11 cellular contexts compared by ENCODE assay signal in the genomic region with DNA sequence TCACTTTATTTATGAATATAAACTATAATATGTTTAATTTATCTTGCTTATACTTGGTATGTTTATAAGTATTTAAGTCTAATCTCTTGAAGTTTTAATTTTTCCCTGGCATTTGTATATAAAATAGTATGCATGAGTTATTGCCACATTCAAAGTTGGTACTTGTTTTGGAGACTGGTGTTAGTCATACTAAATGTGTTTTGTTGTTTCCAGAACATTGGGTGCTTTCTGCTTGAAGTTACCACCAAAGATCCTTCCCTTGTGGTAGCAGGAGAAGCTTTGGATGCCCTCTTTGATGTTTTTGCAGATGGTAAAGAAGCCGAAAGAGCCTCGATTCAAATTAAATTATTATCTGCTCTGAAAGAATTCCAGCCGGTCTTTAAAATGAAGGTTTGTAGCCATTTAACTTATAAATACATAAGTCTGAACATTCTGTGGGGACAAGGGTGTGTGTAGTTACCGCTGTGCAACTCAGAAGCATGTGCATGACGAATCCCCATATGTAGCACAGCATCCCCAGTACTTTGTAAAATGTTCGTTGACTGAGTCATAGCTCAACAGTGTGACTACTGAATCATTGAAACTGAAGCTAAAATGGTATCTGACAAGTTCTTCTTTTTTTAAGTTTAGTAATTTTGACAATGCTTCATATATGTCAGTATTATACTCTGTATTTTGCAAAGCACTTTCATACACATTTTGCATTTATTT. TPM values are rescaled to one million over a fixed set of nuclear protein-coding genes. Genes with fewer than 3 reads are reported as not detected.
DNase-seq lines count a peak whose midpoint lies in the region; ATAC-seq, FAIRE-seq and TF ChIP-seq lines count a peak whose summit lies in the region.
"Had no signal": no experiment of that assay in that cellular context is flagged by ENCODE, and none has a peak within 500 bp of the region (broad histone marks: within the 10 kb centered on the region; RNA-seq: fewer than 3 reads in every experiment).

No MANE protein-coding gene starts in this region.

- H2AFZ ChIP-seq in neuronal stem cell (ENCODE audit: low read length): no peak overlapping the region

- no peak overlapping the region for H3K9ac ChIP-seq in neuronal stem cell (ENCODE audit: low read depth, low read length, poor library complexity)

- H3K27ac ChIP-seq in neuronal stem cell (replicated peaks; ENCODE audit: low read length): no peak overlapping the region
- H3K27ac ChIP-seq: left lung, testis had no signal

- H2BK12ac ChIP-seq in neuronal stem cell (ENCODE audit: low read length): no peak overlapping the region

- H3K4me2 ChIP-seq in neuronal stem cell (ENCODE audit: insufficient read depth, low read length, poor library complexity, severe bottlenecking): no peak overlapping the region

- H4K8ac ChIP-seq in neuronal stem cell (ENCODE audit: low read depth, low read length): no peak overlapping the region

- in situ Hi-C loops in ACHN (cut with HindIII; ENCODE audit: low pct_ligation_motif_present, low pct_unique_long_range_greater_than_20kb, low sequenced_read_pairs): no loop called here

- H4K91ac ChIP-seq in neuronal stem cell (ENCODE audit: low read depth, low read length, poor library complexity): no peak overlapping the region

- H2AK5ac ChIP-seq in neuronal stem cell (ENCODE audit: low read depth, low read length): no peak overlapping the region

- H2BK5ac ChIP-seq in neuronal stem cell (ENCODE audit: low read length): no peak overlapping the region

- H3K4me3 ChIP-seq in bronchial epithelial cell (ENCODE audit: low read depth, low read length) (no peak overlapping the region), neuronal stem cell (ENCODE audit: low read length in 2 of 2) (no peak overlapping the region)
- H3K4me3 ChIP-seq: left lung, skin epidermis, testis had no signal

- no peaks in the 10 kb centered on the region for H3K4me1 ChIP-seq in neuronal stem cell (ENCODE audit: control insufficient read depth in 2 of 2, insufficient read depth in 1 of 2, low read depth in 1 of 2, low read length in 2 of 2)
- H3K4me1 ChIP-seq: left lung, testis had no signal

- H3K14ac ChIP-seq in neuronal stem cell (ENCODE audit: low read length): no peak overlapping the region

- ATAC-seq in GM18499 (IDR thresholded peaks at IDR 0.05; ENCODE audit: insufficient read depth, unreplicated experiment) (peak; percentile 64), HG03521 (IDR thresholded peaks at IDR 0.05; ENCODE audit: unreplicated experiment) (peak; percentile 48)
- ATAC-seq: left lung had no signal

- peaks cover 5% of the 10 kb centered on the region for H3K36me3 ChIP-seq in bronchial epithelial cell (ENCODE audit: control insufficient read depth, insufficient read depth, low read length)
- peaks cover 6 to 37% of the 10 kb centered on the region in 2 donors for H3K36me3 ChIP-seq in neuronal stem cell (replicated peaks in 1 of 2; ENCODE audit: control insufficient read depth in 2 of 2, insufficient read depth in 2 of 2, low read length in 2 of 2)

- no peak for TF ChIP-seq CTCF in bronchial epithelial cell (IDR thresholded peaks at IDR 0.05; ENCODE audit: insufficient read depth, low read length, severe bottlenecking)

- no peak overlapping the region for H3K4ac ChIP-seq in neuronal stem cell (ENCODE audit: low read length)

- H3K18ac ChIP-seq in neuronal stem cell (ENCODE audit: low read length): no peak overlapping the region

- H2BK15ac ChIP-seq in neuronal stem cell (ENCODE audit: low read length): no peak overlapping the region

- DNase-seq in ACHN (peak; percentile 37), bronchial epithelial cell (ENCODE audit: low read depth) (peak; percentile 73), globus pallidus (ENCODE audit: low spot score) (no peak), RPMI8226 (no peak), neuronal stem cell (ENCODE audit: low spot score) (no peak), UCSD-AML1 (lab: John Stamatoyannopoulos, UW; ENCODE audit: unreplicated experiment) (no peak)
- DNase-seq: left lung, testis had no signal

- no peak overlapping the region for H2BK120ac ChIP-seq in neuronal stem cell (ENCODE audit: low read depth, low read length)

- no peak for FAIRE-seq in bronchial epithelial cell (lab: Jason Lieb, UNC)

- no CpG with 5 or more reads among the region's 6 CpGs for WGBS in neuronal stem cell (ENCODE audit: extremely low coverage in 2 of 2, insufficient read length in 2 of 2, insufficient replicate concordance in 1 of 2), 2 donors

- no peak overlapping the region for H3K23ac ChIP-seq in neuronal stem cell (ENCODE audit: low read depth, low read length, poor library complexity)

- no peaks in the 10 kb centered on the region for H3K9me3 ChIP-seq in neuronal stem cell (replicated peaks in 1 of 2; ENCODE audit: control insufficient read depth in 2 of 2, insufficient read depth in 1 of 2, low read depth in 1 of 2, low read length in 2 of 2)
- H3K9me3 ChIP-seq: left lung, testis had no signal

- H3K27me3 ChIP-seq in bronchial epithelial cell (ENCODE audit: control insufficient read depth, insufficient read depth, low read length) (no peaks in the 10 kb centered on the region), neuronal stem cell (ENCODE audit: control insufficient read depth in 3 of 3, insufficient read depth in 3 of 3, low read depth in 1 of 3, low read length in 3 of 3) (no peaks in the 10 kb centered on the region)
- H3K27me3 ChIP-seq: left lung, testis had no signal

- no peaks in the 10 kb centered on the region for H3K79me1 ChIP-seq in neuronal stem cell (ENCODE audit: low read depth, low read length)

RNA-seq across cellular contexts. Expression of a gene that starts 36.4 kb away (rescaled TPM):
- total RNA-seq in bronchial epithelial cell: 14.8 and 16.1 TPM in 2 replicates
- 12.8 TPM for polyA plus RNA-seq in neuronal stem cell (2013, experiment 1 of 2)
- 11.8 TPM for polyA plus RNA-seq in neuronal stem cell (2013, experiment 2 of 2)

RNA-seq across cellular contexts. Expression of a gene that starts 50.9 kb away (rescaled TPM):
- 9.2 and 9.5 TPM in 2 replicates for total RNA-seq in bronchial epithelial cell
- polyA plus RNA-seq in neuronal stem cell (2013, experiment 1 of 2): 9.5 TPM
- 10.2 TPM for polyA plus RNA-seq in neuronal stem cell (2013, experiment 2 of 2)

Comparison
In these comparisons a context has a peak if more than half of its experiments do, and no peak if none do; other contexts are left out.
1. DNase-seq: peak in ACHN (single experiment) and bronchial epithelial cell (single experiment); none in globus pallidus (single experiment), RPMI8226 (single experiment), neuronal stem cell (single experiment) and UCSD-AML1 (single experiment).